Comparison of ENCODE assay signal across 9 cellular contexts in the genomic region with DNA sequence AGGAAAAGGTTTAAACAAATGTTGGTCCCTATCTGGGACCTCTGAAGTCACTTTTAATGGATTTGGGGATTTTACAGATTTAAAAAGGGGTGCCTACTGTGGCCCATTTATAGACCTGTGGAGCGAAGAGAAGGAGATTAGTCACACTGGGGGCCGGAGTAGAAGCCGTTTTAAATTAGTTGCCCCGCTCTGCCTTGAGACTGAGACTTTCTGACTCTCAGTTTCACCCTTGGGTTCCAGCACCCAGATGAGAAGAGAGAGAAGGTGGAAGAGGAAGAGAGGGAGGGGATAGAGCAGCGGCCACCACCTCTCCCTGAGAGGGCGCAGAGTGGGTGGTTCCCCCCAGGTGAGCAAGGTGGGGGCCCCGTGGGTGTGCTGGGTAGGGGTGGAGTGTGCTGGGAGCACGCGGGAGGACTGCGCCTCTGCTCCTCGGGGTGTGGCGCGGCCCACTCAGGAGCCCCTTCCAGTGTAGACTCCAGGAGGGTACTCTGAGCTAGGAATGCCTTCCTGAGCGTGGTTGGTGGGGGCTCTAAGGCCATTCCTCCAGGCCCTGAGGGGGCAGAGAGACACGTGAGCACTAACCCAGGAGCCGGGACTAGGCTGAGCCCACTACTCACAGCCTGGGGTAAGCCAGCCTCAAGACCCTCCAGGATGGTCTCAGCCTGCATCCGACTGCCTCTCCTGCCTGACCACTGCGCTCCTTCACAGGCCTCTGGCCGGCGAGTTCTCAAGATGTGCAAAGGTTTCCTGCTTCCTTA. TPM values are rescaled to one million over a fixed set of nuclear protein-coding genes. Genes with fewer than 3 reads are reported as not detected.
A peak's percentile ranks its signal among the peaks of the same experiment; 100 is the strongest.
DNase-seq lines count a peak whose midpoint lies in the region; ATAC-seq and TF ChIP-seq lines count a peak whose summit lies in the region.
"Had no signal": no experiment of that assay in that cellular context is flagged by ENCODE, and none has a peak within 500 bp of the region (broad histone marks: within the 10 kb centered on the region; RNA-seq: fewer than 3 reads in every experiment).

No MANE protein-coding gene starts in this region.

- POLR2A ChIA-PET in PC-9 (lab: Charles Lee; ENCODE audit: unreplicated experiment): no interaction called here

- H3K79me2 ChIP-seq in OCI-LY3 (ENCODE audit: low read length): no peaks in the 10 kb centered on the region
- H3K79me2 ChIP-seq in trophoblast cell (ENCODE audit: control insufficient read depth, insufficient read depth, low read length, poor library complexity): no peaks in the 10 kb centered on the region
- no peaks in the 10 kb centered on the region for H3K79me2 ChIP-seq in PC-9 (ENCODE audit: low read depth)

- H2BK120ac ChIP-seq in trophoblast cell (ENCODE audit: insufficient read depth, low read length, poor library complexity): no peak overlapping the region

- H4K12ac ChIP-seq in trophoblast cell (ENCODE audit: low read depth, low read length): no peak overlapping the region

- no peak for DNase-seq in epithelial cell of proximal tubule (ENCODE audit: low read depth)
- no peak for DNase-seq in trophoblast cell
- DNase-seq in globus pallidus (ENCODE audit: low spot score): no peak
- DNase-seq in NCI-H128 (lab: John Stamatoyannopoulos, UW; ENCODE audit: unreplicated experiment): no peak
- no peak for DNase-seq in PC-9
- DNase-seq: NK-92 treated with Interleukin-12 subunit alpha and Interleukin-12 subunit beta, amount 100 ng/mL, for 24 hours had no signal

- H3K9me3 ChIP-seq in OCI-LY3 (ENCODE audit: insufficient read depth, low read length) (no peaks in the 10 kb centered on the region), trophoblast cell (ENCODE audit: insufficient read depth, low read depth, low read length) (no peaks in the 10 kb centered on the region), PC-9 (ENCODE audit: insufficient read depth, low read depth) (no peaks in the 10 kb centered on the region)

- peak overlapping the region; percentile 2 for H2AK5ac ChIP-seq in trophoblast cell (ENCODE audit: low read length)

- H3K9me2 ChIP-seq in PC-9 (ENCODE audit: insufficient read depth): no peaks in the 10 kb centered on the region

- H3F3A ChIP-seq in PC-9 (ENCODE audit: insufficient read depth, low read depth): no peaks in the 10 kb centered on the region

- H3K79me1 ChIP-seq in trophoblast cell (ENCODE audit: low read length): peaks cover 2% of the 10 kb centered on the region

- H2BK5ac ChIP-seq in trophoblast cell (ENCODE audit: low read depth, low read length, poor library complexity): no peak overlapping the region

- no peak overlapping the region for H3K18ac ChIP-seq in trophoblast cell (ENCODE audit: low read length)

- H3K4me3 ChIP-seq in OCI-LY3 (ENCODE audit: low read length) (peak overlapping the region; percentile 86), epithelial cell of proximal tubule (ENCODE audit: low read depth, low read length) (peak overlapping the region; percentile 41), trophoblast cell (ENCODE audit: low read depth, low read length) (no peak overlapping the region), PC-9 (no peak overlapping the region)

- peaks cover 24% of the 10 kb centered on the region for H3K27me3 ChIP-seq in OCI-LY3 (ENCODE audit: low read depth, low read length)
- H3K27me3 ChIP-seq in trophoblast cell (ENCODE audit: insufficient read depth, low read length): no peaks in the 10 kb centered on the region
- 0 out of 2 replicates have a peak, but pooled peaks cover 5% of the 10 kb centered on the region for H3K27me3 ChIP-seq in PC-9 (ENCODE audit: insufficient read depth, low read depth)

- H4K91ac ChIP-seq in trophoblast cell (ENCODE audit: low read depth, low read length): peak overlapping the region; percentile 1

- H2BK12ac ChIP-seq in trophoblast cell (ENCODE audit: low read length): no peak overlapping the region

- H3K4me2 ChIP-seq in OCI-LY3 (ENCODE audit: low read length) (peak overlapping the region; percentile 85), trophoblast cell (ENCODE audit: low read length) (peak overlapping the region; percentile 82), PC-9 (no peak overlapping the region)

- BruUV-seq in PC-9 (replicated peaks; lab: Mats Ljungman, UMichigan): no TSS peak

- peak overlapping the region; percentile 74 for H2AFZ ChIP-seq in OCI-LY3 (ENCODE audit: low read depth, low read length)
- no peak overlapping the region for H2AFZ ChIP-seq in trophoblast cell (ENCODE audit: insufficient read depth, low read length, poor library complexity)
- H2AFZ ChIP-seq in PC-9: no peak overlapping the region

- intact Hi-C loops in PC-9 (cut with micrococcal nuclease; ENCODE audit: unreplicated experiment): loop anchor here (10.0 kb wide), 1 partner anchor 1194 kb away; no protein-coding TSS in a partner anchor

- H3K4me1 ChIP-seq in OCI-LY3 (ENCODE audit: low read length): peaks cover 10% of the 10 kb centered on the region; the same call in 1 of the 2 replicates
- H3K4me1 ChIP-seq in trophoblast cell (ENCODE audit: control insufficient read depth in 1 of 2, insufficient read depth in 2 of 2, low read length in 2 of 2): peaks cover 6% of the 10 kb centered on the region in 2 experiments
- H3K4me1 ChIP-seq in PC-9 (replicated peaks; ENCODE audit: insufficient read depth): no peaks in the 10 kb centered on the region

- CTCF ChIA-PET in PC-9 (lab: Charles Lee): no interaction called here

- H3K9ac ChIP-seq in OCI-LY3 (ENCODE audit: low read length): peak overlapping the region; percentile 43
- no peak overlapping the region for H3K9ac ChIP-seq in trophoblast cell (ENCODE audit: low read length)

- H3K36me3 ChIP-seq in OCI-LY3 (replicated peaks; ENCODE audit: low read depth, low read length) (no peaks in the 10 kb centered on the region), trophoblast cell (ENCODE audit: control insufficient read depth in 1 of 2, insufficient read depth in 2 of 2, low read length in 2 of 2) (peaks cover 10 to 12% of the 10 kb centered on the region in 2 experiments), PC-9 (ENCODE audit: low read depth) (no peaks in the 10 kb centered on the region)

- H4K8ac ChIP-seq in trophoblast cell (ENCODE audit: low read depth, low read length): no peak overlapping the region

- peak; percentile 50 for ATAC-seq in GM18867 (IDR thresholded peaks at IDR 0.05; ENCODE audit: unreplicated experiment)
- ATAC-seq in HG03342 (IDR thresholded peaks at IDR 0.05; ENCODE audit: unreplicated experiment): no peak

- no peak overlapping the region for H3K23ac ChIP-seq in trophoblast cell (ENCODE audit: low read length)

- no peak overlapping the region for H3K27ac ChIP-seq in OCI-LY3 (ENCODE audit: low read length)
- H3K27ac ChIP-seq in trophoblast cell (ENCODE audit: low read depth, low read length): no peak overlapping the region
- no peak overlapping the region for H3K27ac ChIP-seq in PC-9

- no CpG with 5 or more reads among the region's 20 CpGs for WGBS in trophoblast cell (ENCODE audit: extremely low coverage, insufficient coverage, insufficient read length)

- no peaks in the 10 kb centered on the region for H4K20me1 ChIP-seq in OCI-LY3 (ENCODE audit: insufficient read depth, low read length)
- H4K20me1 ChIP-seq in PC-9 (ENCODE audit: insufficient read depth): no peaks in the 10 kb centered on the region

- peak overlapping the region; percentile 11 for H3K14ac ChIP-seq in trophoblast cell (ENCODE audit: low read length)

- H3K4ac ChIP-seq in trophoblast cell (ENCODE audit: low read depth, low read length): no peak overlapping the region

- TF ChIP-seq CTCF in OCI-LY3 (IDR thresholded peaks at IDR 0.05; ENCODE audit: low read depth, low read length): no peak
- TF ChIP-seq CTCF in epithelial cell of proximal tubule (conservative IDR thresholded peaks at IDR 0.05; ENCODE audit: low read depth, low read length): no peak
- TF ChIP-seq CTCF in PC-9 (conservative IDR thresholded peaks at IDR 0.05): no peak

RNA-seq across cellular contexts. Expression of a gene that starts 32.6 kb away (rescaled TPM):
- total RNA-seq in epithelial cell of proximal tubule (2.8 and 3.5 TPM in 2 replicates), PC-9 (2021) (0.40 and 0.52 TPM in 2 replicates)
- polyA plus RNA-seq in trophoblast cell (2013): 2.1 and 2.2 TPM in 2 replicates

Comparison
In these comparisons a context has a peak if more than half of its experiments do, and no peak if none do; other contexts are left out.
1. H3K4me3 ChIP-seq: peak in OCI-LY3 (single experiment) and epithelial cell of proximal tubule (single experiment); none in trophoblast cell (single experiment) and PC-9 (single experiment).